In genomic region chr3:45464336-45464809, GRCh38 we compare ENCODE assay signal across 10 cellular contexts.
DNase-seq lines count a peak whose midpoint lies in the region; ATAC-seq and TF ChIP-seq lines count a peak whose summit lies in the region.
"Had no signal": no experiment of that assay in that cellular context is flagged by ENCODE, and none has a peak within 500 bp of the region (broad histone marks: within the 10 kb centered on the region; RNA-seq: fewer than 3 reads in every experiment).

No MANE protein-coding gene starts in this region.

- no peaks in the 10 kb centered on the region for H3K27me3 Mint-ChIP-seq in activated naive CD4-positive, alpha-beta T cell treated with anti-CD3 and anti-CD28 coated beads for 36 hours (ENCODE audit: low read depth)
- H3K27me3 Mint-ChIP-seq in T-helper 1 cell treated with Interleukin-12 subunit alpha and Interleukin-12 subunit beta and Interleukin-4 antibody, amounts not matched to agents 30 μg/mL and 1 μg/mL, for 36 hours (ENCODE audit: low read depth): no peaks in the 10 kb centered on the region

- DNase-seq in activated naive CD4-positive, alpha-beta T cell treated with anti-CD3 and anti-CD28 coated beads for 36 hours: peak; percentile 70
- no peak for DNase-seq in activated naive CD4-positive, alpha-beta T cell treated with anti-CD3 and anti-CD28 coated beads, Interleukin-2, amount 50 U/mL, for 16 hours
- DNase-seq in esophagus muscularis mucosa (ENCODE audit: extremely low spot score) (peak; percentile 80), spleen (peak; percentile 77), GM13977 (ENCODE audit: low spot score) (no peak), omental fat pad (ENCODE audit: low spot score) (no peak), HPDE6-E6E7 (ENCODE audit: extremely low spot score) (no peak)
- DNase-seq: NCI-H1417 treated with DMSO at 0.1 percent for 48 hours; stimulated activated CD4-positive, alpha-beta T cell treated with anti-CD3 and anti-CD28 coated beads, Interleukin-2, amount 100 ng/mL, for 24 hours had no signal

- peaks cover 30% of the 10 kb centered on the region for H3K4me1 Mint-ChIP-seq in activated naive CD4-positive, alpha-beta T cell treated with anti-CD3 and anti-CD28 coated beads for 36 hours (ENCODE audit: low read depth)
- peaks cover 14% of the 10 kb centered on the region for H3K4me1 Mint-ChIP-seq in T-helper 1 cell treated with Interleukin-12 subunit alpha and Interleukin-12 subunit beta and Interleukin-4 antibody, amounts not matched to agents 30 μg/mL and 1 μg/mL, for 36 hours (ENCODE audit: low read depth)

- peaks cover 0 to 18% (median 7%) of the 10 kb centered on the region in 4 donors for H3K4me1 ChIP-seq in esophagus muscularis mucosa
- peaks cover 0 to 30% (median 8%) of the 10 kb centered on the region in 6 donors for H3K4me1 ChIP-seq in spleen

- TF ChIP-seq CTCF in esophagus muscularis mucosa (IDR thresholded peaks at IDR 0.05): no peak
- no peak for TF ChIP-seq CTCF in spleen (IDR thresholded peaks at IDR 0.05 in 8 of 11, conservative IDR thresholded peaks at IDR 0.05 in 3 of 11)
- TF ChIP-seq CTCF in GM13977 (IDR thresholded peaks at IDR 0.05; ENCODE audit: extremely low read depth, insufficient read depth, missing control alignments): no peak
- no peak for TF ChIP-seq CTCF in omental fat pad (IDR thresholded peaks at IDR 0.05)

- peaks cover 6 to 34% (median 19%) of the 10 kb centered on the region in 4 donors for H3K36me3 ChIP-seq in esophagus muscularis mucosa
- peaks cover 0 to 94% (median 16%) of the 10 kb centered on the region in 6 donors for H3K36me3 ChIP-seq in spleen

- H3K4me3 ChIP-seq in esophagus muscularis mucosa (no peak overlapping the region), spleen (no peak overlapping the region)

- CTCF ChIA-PET in activated naive CD4-positive, alpha-beta T cell treated with anti-CD3 and anti-CD28 coated beads for 36 hours (lab: Charles Lee): no interaction called here

- no peak for TF ChIP-seq EP300 in esophagus muscularis mucosa (IDR thresholded peaks at IDR 0.05)

- WGBS in esophagus muscularis mucosa: 58% methylated on average over 6 of the region's 6 CpGs
- 59 to 76% (median 67%) methylated on average over 6 of the region's 6 CpGs for WGBS in spleen, 5 donors

- ATAC-seq in omental fat pad (ENCODE audit: low FRiP score): no peak

- TF ChIP-seq POLR2A in esophagus muscularis mucosa (IDR thresholded peaks at IDR 0.05; ENCODE audit: low read depth) (no peak), spleen (IDR thresholded peaks at IDR 0.05) (no peak)

- in situ Hi-C loops in GM13977 (cut with MboI; ENCODE audit: low pct_unique_long_range_greater_than_20kb, low sequenced_read_pairs, unreplicated experiment): no loop called here

- peaks cover 8% of the 10 kb centered on the region for H3K9me3 Mint-ChIP-seq in activated naive CD4-positive, alpha-beta T cell treated with anti-CD3 and anti-CD28 coated beads for 36 hours
- peaks cover 4% of the 10 kb centered on the region for H3K9me3 Mint-ChIP-seq in T-helper 1 cell treated with Interleukin-12 subunit alpha and Interleukin-12 subunit beta and Interleukin-4 antibody, amounts not matched to agents 30 μg/mL and 1 μg/mL, for 36 hours

- intact Hi-C loops in activated naive CD4-positive, alpha-beta T cell treated with anti-CD3 and anti-CD28 coated beads for 36 hours (cut with micrococcal nuclease): no loop called here
- intact Hi-C loops in esophagus muscularis mucosa (cut with DNase I) (no loop called here), spleen (cut with DNase I; ENCODE audit: low total_unique reads) (no loop called here)

- H3K4me3 Mint-ChIP-seq in activated naive CD4-positive, alpha-beta T cell treated with anti-CD3 and anti-CD28 coated beads for 36 hours: no peak overlapping the region
- no peak overlapping the region for H3K4me3 Mint-ChIP-seq in T-helper 1 cell treated with Interleukin-12 subunit alpha and Interleukin-12 subunit beta and Interleukin-4 antibody, amounts not matched to agents 30 μg/mL and 1 μg/mL, for 36 hours

- no peak overlapping the region for H3K27ac Mint-ChIP-seq in activated naive CD4-positive, alpha-beta T cell treated with anti-CD3 and anti-CD28 coated beads for 36 hours
- peak overlapping the region; percentile 38 for H3K27ac Mint-ChIP-seq in T-helper 1 cell treated with Interleukin-12 subunit alpha and Interleukin-12 subunit beta and Interleukin-4 antibody, amounts not matched to agents 30 μg/mL and 1 μg/mL, for 36 hours

- H3K27me3 ChIP-seq in esophagus muscularis mucosa (no peaks in the 10 kb centered on the region), spleen (replicated peaks in 1 of 7) (no peaks in the 10 kb centered on the region)

- H3K9me3 ChIP-seq in esophagus muscularis mucosa: peaks cover 0 to 4% (median 0%) of the 10 kb centered on the region in 4 donors
- H3K9me3 ChIP-seq in spleen: peaks cover 0 to 21% (median 14%) of the 10 kb centered on the region in 8 donors

- H3K27ac ChIP-seq in esophagus muscularis mucosa (replicated peaks in 1 of 4) (no peak overlapping the region), spleen (peak overlapping the region in 3 of 8 donors; percentile 17 to 31 (median 26))

- H3K36me3 Mint-ChIP-seq in activated naive CD4-positive, alpha-beta T cell treated with anti-CD3 and anti-CD28 coated beads for 36 hours (ENCODE audit: low read depth): peaks cover 24% of the 10 kb centered on the region
- H3K36me3 Mint-ChIP-seq in T-helper 1 cell treated with Interleukin-12 subunit alpha and Interleukin-12 subunit beta and Interleukin-4 antibody, amounts not matched to agents 30 μg/mL and 1 μg/mL, for 36 hours (ENCODE audit: low read depth): peaks cover 27% of the 10 kb centered on the region

Comparison
In these comparisons a context has a peak if more than half of its experiments do, and no peak if none do; other contexts are left out.
1. DNase-seq: peak in activated naive CD4-positive, alpha-beta T cell treated with anti-CD3 and anti-CD28 coated beads for 36 hours (single experiment), esophagus muscularis mucosa (single experiment) and spleen (single experiment); none in activated naive CD4-positive, alpha-beta T cell treated with anti-CD3 and anti-CD28 coated beads, Interleukin-2, amount 50 U/mL, for 16 hours (single experiment), GM13977 (single experiment), omental fat pad (single experiment) and HPDE6-E6E7 (single experiment).